In genomic region chr7:150778738-150779301, GRCh38 we compare ENCODE assay signal across 9 cellular contexts. TPM values are rescaled to one million over a fixed set of nuclear protein-coding genes. Genes with fewer than 3 reads are reported as not detected.
A peak's percentile ranks its signal among the peaks of the same experiment; 100 is the strongest.
DNase-seq lines count a peak whose midpoint lies in the region; ATAC-seq and TF ChIP-seq lines count a peak whose summit lies in the region.
"Had no signal": no experiment of that assay in that cellular context is flagged by ENCODE, and none has a peak within 500 bp of the region (broad histone marks: within the 10 kb centered on the region; RNA-seq: fewer than 3 reads in every experiment).

No MANE protein-coding gene starts in this region.

- DNase-seq in COLO829 (ENCODE audit: low spot score) = peak; percentile 89
- peak; percentile 81 for DNase-seq in NCI-H748 (lab: John Stamatoyannopoulos, UW; ENCODE audit: unreplicated experiment)
- DNase-seq in activated CD8-positive, alpha-beta T cell treated with anti-CD3 and anti-CD28 coated beads, Interleukin-2, amount 10 ng/mL, durations not matched to agents 7 days and 5 days = peak; percentile 76
- peak; percentile 59 to 68 (median 67) for DNase-seq in effector memory CD8-positive, alpha-beta T cell
- peak; percentile 62 to 90 for DNase-seq in mesothelial cell of epicardium (ENCODE audit: low spot score in 2 of 2, unreplicated experiment in 2 of 2)
- DNase-seq in stimulated activated CD8-positive, alpha-beta memory T cell treated with anti-CD3 and anti-CD28 coated beads, Interleukin-2, amount 100 ng/mL, for 1 hour (ENCODE audit: low read depth in 2 of 2) = peak; percentile 50 to 52

- H3K4me1 Mint-ChIP-seq in activated CD8-positive, alpha-beta T cell treated with anti-CD3 and anti-CD28 coated beads, Interleukin-2, amount 10 ng/mL, durations not matched to agents 7 days and 5 days (ENCODE audit: low read depth) = peaks cover 4% of the 10 kb centered on the region
- H3K4me1 Mint-ChIP-seq in effector memory CD8-positive, alpha-beta T cell (ENCODE audit: low read depth in 2 of 2) = peaks cover 2 to 5% of the 10 kb centered on the region in 2 donors
- H3K4me1 Mint-ChIP-seq in mesothelial cell of epicardium = peaks cover 4% of the 10 kb centered on the region

- POLR2A ChIA-PET in activated CD8-positive, alpha-beta T cell treated with anti-CD3 and anti-CD28 coated beads, Interleukin-2, amount 10 ng/mL, durations not matched to agents 7 days and 5 days (lab: Charles Lee) = no interaction called here

- H3K4me3 Mint-ChIP-seq in activated CD8-positive, alpha-beta T cell treated with anti-CD3 and anti-CD28 coated beads, Interleukin-2, amount 10 ng/mL, durations not matched to agents 7 days and 5 days = no peak overlapping the region
- H3K4me3 Mint-ChIP-seq in effector memory CD8-positive, alpha-beta T cell = no peak overlapping the region
- H3K4me3 Mint-ChIP-seq in mesothelial cell of epicardium = no peak overlapping the region
- H3K4me3 Mint-ChIP-seq: IgD-negative memory B cell had no signal

- peak; percentile 88 for TF ChIP-seq CTCF in mesothelial cell of epicardium (IDR thresholded peaks at IDR 0.05; ENCODE audit: unreplicated experiment)

- H3K27me3 Mint-ChIP-seq in activated CD8-positive, alpha-beta T cell treated with anti-CD3 and anti-CD28 coated beads, Interleukin-2, amount 10 ng/mL, durations not matched to agents 7 days and 5 days (ENCODE audit: low read depth) = peaks cover 28% of the 10 kb centered on the region
- H3K27me3 Mint-ChIP-seq in effector memory CD8-positive, alpha-beta T cell = peaks cover 8 to 11% of the 10 kb centered on the region in 2 donors
- H3K27me3 Mint-ChIP-seq in mesothelial cell of epicardium (ENCODE audit: low read depth) = peaks cover 42% of the 10 kb centered on the region

- no peaks in the 10 kb centered on the region for H3K36me3 Mint-ChIP-seq in activated CD8-positive, alpha-beta T cell treated with anti-CD3 and anti-CD28 coated beads, Interleukin-2, amount 10 ng/mL, durations not matched to agents 7 days and 5 days (ENCODE audit: low read depth)
- no peaks in the 10 kb centered on the region for H3K36me3 Mint-ChIP-seq in effector memory CD8-positive, alpha-beta T cell (ENCODE audit: insufficient read depth)
- H3K36me3 Mint-ChIP-seq in mesothelial cell of epicardium = no peaks in the 10 kb centered on the region
- H3K36me3 Mint-ChIP-seq: IgD-negative memory B cell had no signal

- H3K27ac Mint-ChIP-seq in activated CD8-positive, alpha-beta T cell treated with anti-CD3 and anti-CD28 coated beads, Interleukin-2, amount 10 ng/mL, durations not matched to agents 7 days and 5 days = no peak overlapping the region
- no peak overlapping the region for H3K27ac Mint-ChIP-seq in effector memory CD8-positive, alpha-beta T cell
- H3K27ac Mint-ChIP-seq in mesothelial cell of epicardium = no peak overlapping the region
- H3K27ac Mint-ChIP-seq: IgD-negative memory B cell had no signal

- ATAC-seq in HG03432 (IDR thresholded peaks at IDR 0.05; ENCODE audit: unreplicated experiment) (peak; percentile 57), HG03045 (IDR thresholded peaks at IDR 0.05; ENCODE audit: unreplicated experiment) (no peak)
- ATAC-seq in activated CD8-positive, alpha-beta T cell treated with anti-CD3 and anti-CD28 coated beads, Interleukin-2, amount 10 ng/mL, durations not matched to agents 7 days and 5 days = peak; percentile 57
- ATAC-seq in effector memory CD8-positive, alpha-beta T cell (replicated peaks) = peak; percentile 65

- CTCF ChIA-PET in activated CD8-positive, alpha-beta T cell treated with anti-CD3 and anti-CD28 coated beads, Interleukin-2, amount 10 ng/mL, durations not matched to agents 7 days and 5 days (lab: Charles Lee) = interaction anchor here (0.6 to 1.2 kb wide), 23 partner anchors 8 to 465 kb away, joined by 3 to 14 read pairs (median 3); no protein-coding TSS in a partner anchor

- H3K9me3 Mint-ChIP-seq in activated CD8-positive, alpha-beta T cell treated with anti-CD3 and anti-CD28 coated beads, Interleukin-2, amount 10 ng/mL, durations not matched to agents 7 days and 5 days (ENCODE audit: insufficient read depth) = peaks cover 4% of the 10 kb centered on the region
- peaks cover 0 to 2% of the 10 kb centered on the region in 2 donors for H3K9me3 Mint-ChIP-seq in effector memory CD8-positive, alpha-beta T cell
- H3K9me3 Mint-ChIP-seq in mesothelial cell of epicardium = peaks cover 5% of the 10 kb centered on the region

RNA-seq across cellular contexts. Expression of gene TMEM176B, which starts 21.3 kb away (rescaled TPM):
- not detected for total RNA-seq in activated CD8-positive, alpha-beta T cell treated with anti-CD3 and anti-CD28 coated beads, Interleukin-2, amount 10 ng/mL, durations not matched to agents 7 days and 5 days
- total RNA-seq in mesothelial cell of epicardium = 1.9 to 2.8 TPM (median 2.3 TPM) in 3 replicates

RNA-seq across cellular contexts. Expression of gene TMEM176A, which starts 21.7 kb away (rescaled TPM):
- not detected for total RNA-seq in activated CD8-positive, alpha-beta T cell treated with anti-CD3 and anti-CD28 coated beads, Interleukin-2, amount 10 ng/mL, durations not matched to agents 7 days and 5 days
- 2.5 to 3.6 TPM (median 3.1 TPM) in 3 replicates for total RNA-seq in mesothelial cell of epicardium

RNA-seq across cellular contexts. Expression of gene GIMAP5, which starts 41.6 kb away (rescaled TPM):
- 10 to 100 TPM; 56.3 to 63.3 TPM for total RNA-seq in activated CD8-positive, alpha-beta T cell treated with anti-CD3 and anti-CD28 coated beads, Interleukin-2, amount 10 ng/mL, durations not matched to agents 7 days and 5 days
- total RNA-seq in mesothelial cell of epicardium = not detected in 3 replicates

Comparison
In these comparisons a context has a peak if more than half of its experiments do, and no peak if none do; other contexts are left out.
1. RNA of gene GIMAP5, which starts 41.6 kb away (total RNA-seq): 56.3 to 63.3 TPM in activated CD8-positive, alpha-beta T cell treated with anti-CD3 and anti-CD28 coated beads, Interleukin-2, amount 10 ng/mL, durations not matched to agents 7 days and 5 days; not detected in mesothelial cell of epicardium; every median in the first group is over 10 times any median in the second.
2. Peak in every context shown above with its lines, with median percentiles within 50 percentile points of each other: DNase-seq.